Comparison of ENCODE assay signal across 12 cellular contexts in the genomic region with DNA sequence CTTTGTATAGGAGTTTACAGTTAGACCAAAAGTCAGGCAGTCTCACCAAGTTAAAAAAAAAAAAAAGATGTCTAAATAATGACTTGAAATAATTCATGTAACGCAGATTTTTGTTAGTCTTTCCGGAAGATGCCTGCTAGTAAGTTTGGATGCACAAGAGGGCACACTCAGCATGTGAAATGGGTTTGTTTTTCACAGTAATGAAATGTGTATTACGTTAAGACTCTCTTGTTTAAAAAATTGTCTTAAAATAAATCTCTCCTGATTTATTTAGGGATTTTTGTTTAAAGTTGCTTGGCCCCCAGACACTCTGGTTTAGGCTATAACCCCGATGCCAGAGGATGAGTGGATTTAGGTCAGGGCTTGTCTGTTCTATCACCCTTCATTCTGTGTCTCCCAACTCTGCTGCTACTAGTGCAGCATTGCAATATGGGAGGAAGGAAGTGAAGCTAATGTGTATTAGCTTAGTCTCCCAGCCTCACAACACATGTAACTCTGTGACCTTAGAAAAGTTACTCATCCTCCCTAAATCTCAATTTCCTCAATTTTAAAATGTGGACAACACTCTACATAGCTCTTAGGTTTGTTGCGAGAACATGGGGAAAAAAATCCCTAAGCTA. TPM values are rescaled to one million over a fixed set of nuclear protein-coding genes. Genes with fewer than 3 reads are reported as not detected.
A peak's percentile ranks its signal among the peaks of the same experiment; 100 is the strongest.
DNase-seq lines count a peak whose midpoint lies in the region; ATAC-seq, FAIRE-seq and TF ChIP-seq lines count a peak whose summit lies in the region.
"Had no signal": no experiment of that assay in that cellular context is flagged by ENCODE, and none has a peak within 500 bp of the region (broad histone marks: within the 10 kb centered on the region; RNA-seq: fewer than 3 reads in every experiment).

No MANE protein-coding gene starts in this region.

- H3K4me3 Mint-ChIP-seq in endodermal cell (no peak overlapping the region), neural crest cell (no peak overlapping the region)
- H3K4me3 Mint-ChIP-seq: T-cell had no signal

- no peaks in the 10 kb centered on the region for H3K9me3 ChIP-seq in endodermal cell (ENCODE audit: control insufficient read depth, low read length)

- H3K36me3 Mint-ChIP-seq in endodermal cell (ENCODE audit: low read depth) (peaks cover 51% of the 10 kb centered on the region), neural crest cell (ENCODE audit: low read depth) (peaks cover 10% of the 10 kb centered on the region)

- peaks cover 65% of the 10 kb centered on the region for H3K36me3 ChIP-seq in endodermal cell (ENCODE audit: control insufficient read depth, insufficient read depth, low read length)

- peak; percentile 34 for TF ChIP-seq CTCF in D721Med (IDR thresholded peaks at IDR 0.05; ENCODE audit: insufficient read depth, missing control alignments)
- TF ChIP-seq CTCF in NB4 (IDR thresholded peaks at IDR 0.05; ENCODE audit: low read depth, low read length): no peak
- peak; percentile 60 for TF ChIP-seq CTCF in endodermal cell (conservative IDR thresholded peaks at IDR 0.05)
- peak; percentile 45 for TF ChIP-seq CTCF in neural crest cell (conservative IDR thresholded peaks at IDR 0.05)

- H3K9me3 Mint-ChIP-seq in endodermal cell (no peaks in the 10 kb centered on the region), neural crest cell (no peaks in the 10 kb centered on the region)
- H3K9me3 Mint-ChIP-seq: T-cell had no signal

- no peaks in the 10 kb centered on the region for H3K4me1 ChIP-seq in endodermal cell (ENCODE audit: control insufficient read depth, insufficient read depth, low read length)

- H3K27me3 ChIP-seq in endodermal cell (ENCODE audit: control insufficient read depth, insufficient read depth, low read length, poor library complexity, severe bottlenecking): no peaks in the 10 kb centered on the region

- H3K27ac Mint-ChIP-seq in endodermal cell: no peak overlapping the region
- H3K27ac Mint-ChIP-seq in neural crest cell (ENCODE audit: unreplicated experiment): no peak overlapping the region
- H3K27ac Mint-ChIP-seq: T-cell had no signal

- no peak for TF ChIP-seq POLR2A in NB4 (IDR thresholded peaks at IDR 0.05; ENCODE audit: extremely low read depth, insufficient read length)

- DNase-seq in D721Med (ENCODE audit: insufficient read length, low spot score): no peak
- peak; percentile 11 for DNase-seq in NB4 (ENCODE audit: low read depth)
- DNase-seq in endodermal cell: no peak
- DNase-seq in neural crest cell (ENCODE audit: low read depth, low spot score): no peak
- no peak for DNase-seq in stimulated activated naive CD4-positive, alpha-beta T cell (lab: John Stamatoyannopoulos, UW)
- no peak for DNase-seq in activated CD4-positive, alpha-beta T cell treated with anti-CD3 and anti-CD28 coated beads for 48 hours
- no peak for DNase-seq in NCI-H2029 treated with DMSO at 0.1 percent for 48 hours (lab: John Stamatoyannopoulos, UW)
- DNase-seq: NCI-H1694, T-cell had no signal

- H3K4me1 Mint-ChIP-seq in endodermal cell: peaks cover 9% of the 10 kb centered on the region
- H3K4me1 Mint-ChIP-seq in neural crest cell: no peaks in the 10 kb centered on the region
- H3K4me1 Mint-ChIP-seq: T-cell had no signal

- no peak overlapping the region for H3K4me3 ChIP-seq in NB4 (ENCODE audit: low read depth, low read length)
- H3K4me3 ChIP-seq in endodermal cell (ENCODE audit: low read length): no peak overlapping the region
- H3K4me3 ChIP-seq: skin epidermis had no signal

- H3K27me3 Mint-ChIP-seq in endodermal cell (ENCODE audit: insufficient read depth) (no peaks in the 10 kb centered on the region), neural crest cell (ENCODE audit: low read depth) (no peaks in the 10 kb centered on the region)
- H3K27me3 Mint-ChIP-seq: T-cell had no signal

- 93 to 98% methylated on average over 4 to 5 of the region's 5 CpGs for WGBS in endodermal cell (ENCODE audit: insufficient coverage in 1 of 2, insufficient read length in 1 of 2), 2 experiments

- no peak overlapping the region for H3K27ac ChIP-seq in endodermal cell (ENCODE audit: low read depth, low read length)

- FAIRE-seq in D721Med (lab: Jason Lieb, UNC): no peak
- FAIRE-seq: islet of Langerhans had no signal

- no peak for ATAC-seq in GM19351 (IDR thresholded peaks at IDR 0.05; ENCODE audit: unreplicated experiment)
- ATAC-seq: T-cell had no signal

- H3K9ac ChIP-seq in endodermal cell (ENCODE audit: extremely low read depth, low read length, poor library complexity, severe bottlenecking): no peak overlapping the region

RNA-seq across cellular contexts. Expression of gene CTH, which starts 25.7 kb away (rescaled TPM):
- total RNA-seq in endodermal cell (10 to 100 TPM; 19.1 to 26.2 TPM), neural crest cell (11.3 and 12.4 TPM in 2 replicates)
- 19.8 TPM for polyA plus RNA-seq in endodermal cell (2013, experiment 1 of 2)
- 15.8 TPM for polyA plus RNA-seq in endodermal cell (2013, experiment 2 of 2)
